In genomic region chr5:180618487-180618829, GRCh38 we compare ENCODE assay signal across 13 cellular contexts. TPM values are rescaled to one million over a fixed set of nuclear protein-coding genes. Genes with fewer than 3 reads are reported as not detected.
DNase-seq lines count a peak whose midpoint lies in the region; ATAC-seq and TF ChIP-seq lines count a peak whose summit lies in the region.
"Had no signal": no experiment of that assay in that cellular context is flagged by ENCODE, and none has a peak within 500 bp of the region (broad histone marks: within the 10 kb centered on the region; RNA-seq: fewer than 3 reads in every experiment).

No MANE protein-coding gene starts in this region.

- ATAC-seq in GM19395 (IDR thresholded peaks at IDR 0.05; ENCODE audit: unreplicated experiment), result no peak
- no peak for ATAC-seq in left lung
- ATAC-seq in GM21786 (IDR thresholded peaks at IDR 0.05; ENCODE audit: unreplicated experiment), result no peak

- H4K91ac ChIP-seq in trophoblast cell (ENCODE audit: low read depth, low read length), result no peak overlapping the region

- no peaks in the 10 kb centered on the region for H3K9me2 ChIP-seq in GM23248 (ENCODE audit: insufficient read depth)

- H3K36me3 ChIP-seq in GM23248 (ENCODE audit: low read depth), result no peaks in the 10 kb centered on the region
- no peaks in the 10 kb centered on the region for H3K36me3 ChIP-seq in trophoblast cell (ENCODE audit: control insufficient read depth in 1 of 2, insufficient read depth in 2 of 2, low read length in 2 of 2)
- H3K36me3 ChIP-seq in left lung, result peaks cover 0 to 3% of the 10 kb centered on the region in 2 donors
- H3K36me3 ChIP-seq: ovary had no signal

- in situ Hi-C loops in GM23248 (cut with MboI), result no loop called here

- no peak overlapping the region for H2BK120ac ChIP-seq in trophoblast cell (ENCODE audit: insufficient read depth, low read length, poor library complexity)

- no peaks in the 10 kb centered on the region for H3K9me3 ChIP-seq in GM23248 (ENCODE audit: low read depth)
- peaks cover 12% of the 10 kb centered on the region for H3K9me3 ChIP-seq in trophoblast cell (ENCODE audit: insufficient read depth, low read depth, low read length)
- no peaks in the 10 kb centered on the region for H3K9me3 ChIP-seq in left lung
- H3K9me3 ChIP-seq: ovary had no signal

- H3K23ac ChIP-seq in trophoblast cell (ENCODE audit: low read length), result no peak overlapping the region

- intact Hi-C loops in left lung (cut with DNase I), result no loop called here

- no peaks in the 10 kb centered on the region for H3K4me1 ChIP-seq in GM23248 (ENCODE audit: insufficient read depth)
- peaks cover 0 to 3% of the 10 kb centered on the region in 2 experiments for H3K4me1 ChIP-seq in trophoblast cell (ENCODE audit: control insufficient read depth in 1 of 2, insufficient read depth in 2 of 2, low read length in 2 of 2)
- peaks cover 0 to 11% of the 10 kb centered on the region in 2 donors for H3K4me1 ChIP-seq in left lung

- H2AK5ac ChIP-seq in trophoblast cell (ENCODE audit: low read length), result no peak overlapping the region

- no peak overlapping the region for H3K4ac ChIP-seq in trophoblast cell (ENCODE audit: low read depth, low read length)

- H2AFZ ChIP-seq in GM23248, result peak overlapping the region; percentile 62; the same call in 1 of the 2 replicates
- peak overlapping the region; percentile 18 for H2AFZ ChIP-seq in trophoblast cell (ENCODE audit: insufficient read depth, low read length, poor library complexity)

- H3K79me2 ChIP-seq in GM23248 (ENCODE audit: insufficient read depth) (no peaks in the 10 kb centered on the region), trophoblast cell (ENCODE audit: control insufficient read depth, insufficient read depth, low read length, poor library complexity) (no peaks in the 10 kb centered on the region)

- H3K79me1 ChIP-seq in trophoblast cell (ENCODE audit: low read length), result no peaks in the 10 kb centered on the region

- H3F3A ChIP-seq in GM23248 (ENCODE audit: insufficient read depth), result no peaks in the 10 kb centered on the region

- no peak for TF ChIP-seq CTCF in LNCaP clone FGC (IDR thresholded peaks at IDR 0.05; ENCODE audit: control insufficient read depth, extremely low read depth, insufficient read depth)
- no peak for TF ChIP-seq CTCF in epithelial cell of proximal tubule (conservative IDR thresholded peaks at IDR 0.05; ENCODE audit: low read depth, low read length)
- no peak for TF ChIP-seq CTCF in left lung (IDR thresholded peaks at IDR 0.05)

- 5 to 6% methylated on average over 14 to 15 of the region's 15 CpGs for WGBS in GM23248 (ENCODE audit: low coverage in 1 of 2, low lambda C conversion rate in 2 of 2, missing lambda C conversion rate in 2 of 2), 2 experiments
- no CpG with 5 or more reads among the region's 15 CpGs for WGBS in trophoblast cell (ENCODE audit: extremely low coverage, insufficient coverage, insufficient read length)

- no peak overlapping the region for H4K12ac ChIP-seq in trophoblast cell (ENCODE audit: low read depth, low read length)

- H3K27ac ChIP-seq in GM23248, result no peak overlapping the region
- no peak overlapping the region for H3K27ac ChIP-seq in trophoblast cell (ENCODE audit: low read depth, low read length)
- H3K27ac ChIP-seq in left lung, result no peak overlapping the region
- H3K27ac ChIP-seq: ovary had no signal

- H3K4me3 ChIP-seq in GM23248, result peak overlapping the region; percentile 50
- H3K4me3 ChIP-seq in LNCaP clone FGC (ENCODE audit: low read depth, low read length), result peak overlapping the region; percentile 48
- H3K4me3 ChIP-seq in epithelial cell of proximal tubule (ENCODE audit: low read depth, low read length), result peak overlapping the region; percentile 38
- no peak overlapping the region for H3K4me3 ChIP-seq in trophoblast cell (ENCODE audit: low read depth, low read length)
- H3K4me3 ChIP-seq in left lung, result no peak overlapping the region
- H3K4me3 ChIP-seq: ovary had no signal

- no peak for DNase-seq in GM23248
- DNase-seq in LNCaP clone FGC (ENCODE audit: low read depth), result no peak
- DNase-seq in epithelial cell of proximal tubule (ENCODE audit: low read depth), result no peak
- DNase-seq in trophoblast cell, result no peak
- no peak for DNase-seq in left lung
- DNase-seq in H4 (ENCODE audit: low spot score), result no peak
- DNase-seq: effector memory CD4-positive, alpha-beta T cell; HFFc6; immature natural killer cell; ovary had no signal

- no peak overlapping the region for H3K14ac ChIP-seq in trophoblast cell (ENCODE audit: low read length)

- H3K4me2 ChIP-seq in GM23248 (ENCODE audit: unreplicated experiment) (peak overlapping the region; percentile 35), trophoblast cell (ENCODE audit: low read length) (peak overlapping the region; percentile 94)

- H4K20me1 ChIP-seq in GM23248 (ENCODE audit: insufficient read depth), result no peaks in the 10 kb centered on the region

- no peak overlapping the region for H4K8ac ChIP-seq in trophoblast cell (ENCODE audit: low read depth, low read length)

- H2BK5ac ChIP-seq in trophoblast cell (ENCODE audit: low read depth, low read length, poor library complexity), result no peak overlapping the region

- no peak overlapping the region for H3K18ac ChIP-seq in trophoblast cell (ENCODE audit: low read length)

- no peak overlapping the region for H3K9ac ChIP-seq in GM23248
- H3K9ac ChIP-seq in trophoblast cell (ENCODE audit: low read length), result no peak overlapping the region

- H3K27me3 ChIP-seq in GM23248 (replicated peaks; ENCODE audit: insufficient read depth), result no peaks in the 10 kb centered on the region; the same call in 1 of the 2 replicates
- H3K27me3 ChIP-seq in trophoblast cell (ENCODE audit: insufficient read depth, low read length), result no peaks in the 10 kb centered on the region
- peaks cover 0 to 40% of the 10 kb centered on the region in 2 donors for H3K27me3 ChIP-seq in left lung
- H3K27me3 ChIP-seq: ovary had no signal

- H2BK12ac ChIP-seq in trophoblast cell (ENCODE audit: low read length), result no peak overlapping the region

RNA-seq across cellular contexts. Expression of gene SCGB3A1, which starts 27.2 kb away (rescaled TPM):
- total RNA-seq in GM23248 (2014; rRNA removed; shearing (Covaris generic)), result not detected in 2 replicates
- not detected in 2 replicates for polyA plus RNA-seq in GM23248 (2016; fragmentation: Nextera tagmentation; extraction: Ambion mirVana)
- 0.72 TPM in 1 of 2 replicates, not detected in the other for total RNA-seq in epithelial cell of proximal tubule
- not detected in 2 replicates for polyA plus RNA-seq in trophoblast cell (2013)
- total RNA-seq in left lung, result 100 to 1,000 TPM in 1 of 2 donors, 10 to 100 TPM in 1; 88.8 to 104 TPM
- not detected in 2 replicates for total RNA-seq in H4 (2014; rRNA removed; shearing (Covaris generic))
- total RNA-seq: G401, HFFc6 had no signal

RNA-seq across cellular contexts. Expression of gene FLT4, which starts 30.9 kb away (rescaled TPM):
- total RNA-seq in GM23248 (2014; rRNA removed; shearing (Covaris generic)), result 0.76 TPM in 1 of 2 replicates, not detected in the other
- polyA plus RNA-seq in GM23248 (2016; fragmentation: Nextera tagmentation; extraction: Ambion mirVana), result not detected in 2 replicates
- total RNA-seq in epithelial cell of proximal tubule (0.29 and 3.8 TPM in 2 replicates), left lung (10 to 100 TPM; 21.7 to 24.1 TPM)
- 0.54 and 0.57 TPM in 2 replicates for polyA plus RNA-seq in trophoblast cell (2013)
- 0.04 TPM in 1 of 2 replicates, not detected in the other for total RNA-seq in H4 (2014; rRNA removed; shearing (Covaris generic))
- total RNA-seq: HFFc6 had no signal

Comparison
In these comparisons a context has a peak if more than half of its experiments do, and no peak if none do; other contexts are left out.
1. H3K4me3 ChIP-seq: peak in GM23248 (single experiment), LNCaP clone FGC (single experiment) and epithelial cell of proximal tubule (single experiment); none in trophoblast cell (single experiment) and left lung (0 of 2).
2. RNA of gene SCGB3A1, which starts 27.2 kb away (total RNA-seq): 88.8 to 104 TPM in left lung; 0.72 TPM in epithelial cell of proximal tubule, not detected in GM23248 and not detected in H4; every median in the first group is over 10 times any median in the second.